8 cellular contexts compared by ENCODE assay signal in the genomic region with DNA sequence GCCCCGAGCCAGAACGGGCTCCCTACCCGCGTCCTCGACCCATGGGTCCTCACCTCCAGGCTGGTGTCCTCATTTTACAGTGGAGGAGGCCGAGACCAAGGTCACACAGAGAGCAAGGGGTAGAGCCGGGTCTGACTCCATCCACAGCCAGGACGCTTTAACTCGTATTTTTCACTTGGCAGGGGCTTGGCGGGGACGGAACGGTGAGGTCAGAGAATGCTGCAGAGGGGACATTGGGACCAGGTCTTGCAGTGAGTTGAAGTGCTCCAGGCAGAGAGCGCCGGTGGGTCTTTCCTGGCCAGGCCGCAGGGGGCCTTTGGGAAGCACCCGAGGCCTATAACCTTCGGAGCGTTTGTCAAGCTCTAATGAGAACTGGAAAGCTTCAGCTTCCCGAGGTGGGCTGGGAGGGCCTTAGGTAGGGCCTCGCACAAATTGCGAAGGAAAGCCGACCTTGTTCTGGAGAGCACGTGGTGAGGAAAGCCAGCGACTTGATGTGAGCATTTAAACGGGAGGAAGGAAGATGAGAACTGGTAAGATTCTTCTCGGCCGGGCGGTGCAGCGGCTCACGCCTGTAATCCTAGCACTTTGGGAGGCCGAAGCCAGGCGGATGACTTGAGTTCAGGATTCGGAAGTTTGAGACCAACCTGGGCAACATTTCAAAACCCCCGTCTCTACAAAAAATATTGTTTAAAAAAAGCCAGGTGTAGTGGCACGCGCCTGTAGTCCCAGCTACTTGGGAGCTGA. TPM values are rescaled to one million over a fixed set of nuclear protein-coding genes. Genes with fewer than 3 reads are reported as not detected.
A peak's percentile ranks its signal among the peaks of the same experiment; 100 is the strongest.
DNase-seq lines count a peak whose midpoint lies in the region; ATAC-seq and TF ChIP-seq lines count a peak whose summit lies in the region.

No MANE protein-coding gene starts in this region.

- no peaks in the 10 kb centered on the region for H3K9me3 Mint-ChIP-seq in T-cell

- H3K27me3 ChIP-seq in foreskin keratinocyte: no peaks in the 10 kb centered on the region

- peak overlapping the region; percentile 63; the same call in 1 of the 2 replicates for H3K27ac ChIP-seq in HEK293 (ENCODE audit: extremely low read depth, low read depth, low read length)
- peak overlapping the region; percentile 30 for H3K27ac ChIP-seq in foreskin keratinocyte

- no peak for DNase-seq in T-cell
- no peak for DNase-seq in foreskin keratinocyte
- DNase-seq in retinal pigment epithelial cell (ENCODE audit: low read depth): no peak
- no peak for DNase-seq in NK-92 (lab: John Stamatoyannopoulos, UW; ENCODE audit: unreplicated experiment)
- DNase-seq in stimulated activated naive CD4-positive, alpha-beta T cell treated with Interleukin-2 at 50 U/mL for 16 hours (lab: John Stamatoyannopoulos, UW): no peak
- no peak for DNase-seq in cortex of kidney (lab: John Stamatoyannopoulos, UW)

- peak overlapping the region; percentile 82 to 85 (median 83) for H3K4me3 Mint-ChIP-seq in T-cell

- no peak for ATAC-seq in T-cell (replicated peaks in 1 of 4)
- ATAC-seq in foreskin keratinocyte: no peak
- ATAC-seq in GM21737 (IDR thresholded peaks at IDR 0.05; ENCODE audit: unreplicated experiment): no peak

- POLR2A ChIA-PET in HEK293 (lab: Yijun Ruan, JAX) (interaction anchor here (0.6 kb wide), 1 partner anchor 667 kb away, joined by 6 read pairs; no protein-coding TSS in a partner anchor), T-cell (lab: Charles Lee) (interaction anchor here in 1 of 2 donors (0.6 kb wide), 1 partner anchor 260 kb away, joined by 5 read pairs; no protein-coding TSS in a partner anchor)

- peaks cover 9% of the 10 kb centered on the region for H3K4me1 ChIP-seq in HEK293 (ENCODE audit: control insufficient read depth, insufficient read depth, low read length)
- H3K4me1 ChIP-seq in foreskin keratinocyte: peaks cover 10% of the 10 kb centered on the region

- TF ChIP-seq CTCF in HEK293 (tag by site-specific recombination; IDR thresholded peaks at IDR 0.05) (no peak), foreskin keratinocyte (conservative IDR thresholded peaks at IDR 0.05) (no peak), retinal pigment epithelial cell (conservative IDR thresholded peaks at IDR 0.05; ENCODE audit: low read depth, low read length) (no peak)

- CTCF ChIA-PET in HEK293 (lab: Yijun Ruan, JAX) (no interaction called here), T-cell (lab: Charles Lee) (no interaction called here)

- H3K27me3 Mint-ChIP-seq in T-cell: no peaks in the 10 kb centered on the region

- H3K9me3 ChIP-seq in HEK293 (ENCODE audit: control insufficient read depth, insufficient read depth, low read depth, low read length): no peaks in the 10 kb centered on the region

- H3K27ac Mint-ChIP-seq in T-cell: peak overlapping the region; percentile 80 to 88

- no peaks in the 10 kb centered on the region for H3K36me3 ChIP-seq in HEK293 (ENCODE audit: control insufficient read depth in 2 of 2, insufficient read depth in 1 of 2, low read length in 2 of 2)

- no peak overlapping the region; the same call in 1 of the 2 replicates for H3K4me3 ChIP-seq in HEK293 (ENCODE audit: low read depth, low read length)
- H3K4me3 ChIP-seq in retinal pigment epithelial cell (ENCODE audit: low read length): peak overlapping the region; percentile 59

- H3K4me1 Mint-ChIP-seq in T-cell: peaks cover 35 to 37% (median 36%) of the 10 kb centered on the region in 3 donors

- H3K36me3 Mint-ChIP-seq in T-cell: no peaks in the 10 kb centered on the region

TF ChIP-seq in HEK293, 187 proteins besides CTCF, POLR2A, EP300 and RAD21:
- TF ChIP-seq WT1 (tag by site-specific recombination; IDR thresholded peaks at IDR 0.05): no peak
- TF ChIP-seq, protein P1, sequence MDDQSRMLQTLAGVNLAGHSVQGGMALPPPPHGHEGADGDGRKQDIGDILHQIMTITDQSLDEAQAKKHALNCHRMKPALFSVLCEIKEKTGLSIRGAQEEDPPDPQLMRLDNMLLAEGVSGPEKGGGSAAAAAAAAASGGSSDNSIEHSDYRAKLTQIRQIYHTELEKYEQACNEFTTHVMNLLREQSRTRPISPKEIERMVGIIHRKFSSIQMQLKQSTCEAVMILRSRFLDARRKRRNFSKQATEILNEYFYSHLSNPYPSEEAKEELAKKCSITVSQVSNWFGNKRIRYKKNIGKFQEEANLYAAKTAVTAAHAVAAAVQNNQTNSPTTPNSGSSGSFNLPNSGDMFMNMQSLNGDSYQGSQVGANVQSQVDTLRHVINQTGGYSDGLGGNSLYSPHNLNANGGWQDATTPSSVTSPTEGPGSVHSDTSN (CRISPR knock-in tag; IDR thresholded peaks at IDR 0.05): 0 out of 2 replicates have a peak, but pooled peaks have one; percentile 29
TF ChIP-seq in HEK293: peak in this region for 1.

RNA-seq across cellular contexts. Expression of a gene that starts 0.9 kb away (rescaled TPM):
- total RNA-seq in T-cell (10 to 100 TPM; 40.0 to 73.3 (median 67.2) TPM), foreskin keratinocyte (72.3 and 89.1 TPM in 2 replicates)
- polyA plus RNA-seq in foreskin keratinocyte: 35.7 and 43.6 TPM in 2 replicates

RNA-seq across cellular contexts. Expression of a gene that starts 37.0 kb away (rescaled TPM):
- total RNA-seq in T-cell: under 1 TPM in 4 of 5 donors, not detected in 1; 0.13 to 0.53 (median 0.27) TPM
- total RNA-seq in foreskin keratinocyte: 0.07 TPM in 1 of 2 replicates, not detected in the other
- polyA plus RNA-seq in foreskin keratinocyte: 0.03 TPM in 2 replicates
